Comparison of ENCODE assay signal across 6 cellular contexts in the genomic region with DNA sequence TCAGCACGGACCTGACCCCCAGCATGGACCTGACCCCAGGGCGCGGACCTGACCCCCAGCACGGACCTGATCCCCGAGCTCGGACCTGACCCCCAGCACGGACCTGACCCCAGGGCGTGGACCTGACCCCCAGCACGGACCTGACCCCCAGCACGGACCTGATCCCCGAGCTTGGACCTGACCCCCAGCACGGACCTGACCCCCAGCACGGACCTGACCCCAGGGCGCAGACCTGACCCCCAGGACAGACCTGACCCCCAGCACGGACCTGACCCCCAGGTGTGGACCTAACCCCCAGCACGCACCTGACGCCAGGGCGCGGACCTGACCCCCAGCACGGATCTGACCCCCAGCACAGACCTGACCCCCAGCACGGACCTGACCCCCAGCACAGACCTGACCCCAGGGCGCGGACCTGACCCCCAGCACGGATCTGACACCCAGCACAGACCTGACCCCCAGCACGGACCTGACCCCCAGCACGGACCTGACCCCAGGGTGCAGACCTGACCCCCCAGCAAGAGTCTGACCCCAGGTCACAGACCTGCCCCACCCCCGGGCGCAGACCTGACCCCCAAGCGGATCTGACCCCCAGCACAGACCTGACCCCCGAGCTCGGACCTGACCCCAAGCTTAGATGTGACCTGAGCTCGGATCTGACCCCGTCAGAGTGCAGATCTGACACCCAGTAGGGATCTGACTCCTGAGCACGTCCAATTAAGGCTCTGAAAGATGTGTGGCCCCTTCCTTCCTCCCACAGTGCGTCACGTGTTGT.
"Had no signal": no experiment of that assay in that cellular context is flagged by ENCODE, and none has a peak within 500 bp of the region (broad histone marks: within the 10 kb centered on the region; RNA-seq: fewer than 3 reads in every experiment).

No MANE protein-coding gene starts in this region.

- FAIRE-seq: H54 had no signal

- DNase-seq: GM23248, GOT3, H9, HCEC 1CT, IMR-90 had no signal

- H3K9ac ChIP-seq: GM23248 had no signal

- H3K4me3 ChIP-seq: GM23248 had no signal

- H2AFZ ChIP-seq: GM23248 had no signal

- H3K27ac ChIP-seq: GM23248 had no signal
